In genomic region chr19:42348211-42348610, GRCh38 we compare ENCODE assay signal across 9 cellular contexts. TPM values are rescaled to one million over a fixed set of nuclear protein-coding genes. Genes with fewer than 3 reads are reported as not detected.
"Had no signal": no experiment of that assay in that cellular context is flagged by ENCODE, and none has a peak within 500 bp of the region (broad histone marks: within the 10 kb centered on the region; RNA-seq: fewer than 3 reads in every experiment).

No MANE protein-coding gene starts in this region.

- DNase-seq: GM23248, GOT3, H7, H9, HCEC 1CT, HFFc6 had no signal

- H2AFZ ChIP-seq: GM23248, GM23338 had no signal

- H3K4me1 Mint-ChIP-seq: H9 had no signal

- H3K9me3 Mint-ChIP-seq: GM23338, H9, HFFc6 had no signal

- H3K4me2 ChIP-seq: GM23338 had no signal

- H3K9ac ChIP-seq: GM23248 had no signal

- H3K27ac ChIP-seq: GM23248 had no signal

- H3K27ac Mint-ChIP-seq: GM23338, HFFc6 had no signal

- H3K4me1 ChIP-seq: HAP-1 had no signal

- ATAC-seq: GM23338, HCT116 had no signal

- H3K9me3 ChIP-seq: HAP-1 had no signal

- H3K4me3 Mint-ChIP-seq: GM23338, H9, HFFc6 had no signal

- H3K4me3 ChIP-seq: GM23248, GM23338, HAP-1 had no signal

RNA-seq across cellular contexts. Expression of gene TMEM145, which starts 35.1 kb away (rescaled TPM):
- total RNA-seq: GM23248 had no signal
- polyA plus RNA-seq: GM23248 had no signal

RNA-seq across cellular contexts. Expression of gene CNFN, which starts 41.9 kb away (rescaled TPM):
- total RNA-seq: GM23248 had no signal
